12 cellular contexts compared by ENCODE assay signal in the genomic region with DNA sequence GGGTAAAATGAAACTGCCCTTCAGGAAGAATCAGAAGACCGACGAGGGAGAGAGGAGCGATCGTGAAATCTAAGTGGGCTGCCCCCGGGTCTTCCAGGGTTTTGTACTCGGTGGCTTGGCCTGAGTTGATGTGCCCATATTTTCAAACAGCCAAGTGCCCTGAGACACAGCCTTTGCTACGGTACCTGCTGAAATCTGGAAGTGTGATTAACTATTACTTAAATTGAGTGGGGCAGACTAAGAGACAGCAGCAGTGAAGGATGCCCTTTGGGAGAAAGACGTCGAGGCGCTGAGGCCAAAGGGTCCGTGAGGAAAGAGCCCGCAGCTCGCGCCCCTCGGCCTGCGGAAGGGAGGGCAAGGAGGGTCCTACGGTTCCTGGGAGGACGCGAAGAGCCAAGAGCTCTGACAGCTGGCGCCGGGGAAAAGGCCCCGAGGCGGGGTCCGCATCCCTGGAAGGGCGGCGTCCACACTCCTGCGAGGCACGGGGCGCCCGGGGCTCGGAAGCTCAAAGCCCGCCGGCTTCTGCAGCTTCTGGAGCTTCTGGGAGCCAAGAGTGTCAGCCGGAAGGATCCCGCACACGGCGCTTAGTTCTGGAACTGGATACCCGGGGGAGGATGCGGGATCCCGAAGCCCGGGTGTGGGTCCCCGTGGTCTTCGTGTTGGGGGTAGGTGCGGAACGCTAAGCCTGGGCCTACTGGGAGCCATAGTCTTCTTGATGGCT. TPM values are rescaled to one million over a fixed set of nuclear protein-coding genes. Genes with fewer than 3 reads are reported as not detected.
DNase-seq lines count a peak whose midpoint lies in the region; FAIRE-seq and TF ChIP-seq lines count a peak whose summit lies in the region.
"Had no signal": no experiment of that assay in that cellular context is flagged by ENCODE, and none has a peak within 500 bp of the region (broad histone marks: within the 10 kb centered on the region; RNA-seq: fewer than 3 reads in every experiment).

No MANE protein-coding gene starts in this region.

- POLR2A ChIA-PET in activated CD4-positive, alpha-beta memory T cell treated with anti-CD3 and anti-CD28 coated beads, Interleukin-2, amount 10 ng/mL, durations not matched to agents 7 days and 5 days (lab: Charles Lee) = no interaction called here
- POLR2A ChIA-PET in activated CD4-positive, alpha-beta memory T cell treated with anti-CD3 and anti-CD28 coated beads for 36 hours (lab: Charles Lee) = no interaction called here

- peak; percentile 21 for DNase-seq in activated CD4-positive, alpha-beta memory T cell treated with anti-CD3 and anti-CD28 coated beads, Interleukin-2, amount 10 ng/mL, durations not matched to agents 7 days and 5 days
- no peak for DNase-seq in activated CD4-positive, alpha-beta memory T cell treated with anti-CD3 and anti-CD28 coated beads for 36 hours
- DNase-seq in ascending aorta (ENCODE audit: low spot score in 2 of 2) (peak in 1 of 2 donors; percentile 68), kidney (peak; percentile 90), activated gamma-delta T cell (lab: John Stamatoyannopoulos, UW) (no peak), anterior cingulate cortex (lab: John Stamatoyannopoulos, UW) (no peak), DMS 273 (lab: John Stamatoyannopoulos, UW; ENCODE audit: unreplicated experiment) (no peak)
- DNase-seq: activated CD4-positive, alpha-beta T cell treated with anti-CD3 and anti-CD28 coated beads, Interleukin-2, amount 50 U/mL, for 4 hours had no signal

- H3K36me3 ChIP-seq in ascending aorta = no peaks in the 10 kb centered on the region
- no peaks in the 10 kb centered on the region for H3K36me3 ChIP-seq in kidney (ENCODE audit: control insufficient read depth in 1 of 2, insufficient read depth in 2 of 2, low read length in 2 of 2)
- no peaks in the 10 kb centered on the region for H3K36me3 ChIP-seq in stomach smooth muscle (ENCODE audit: control insufficient read depth in 2 of 2, insufficient read depth in 2 of 2, low read length in 2 of 2)

- no peaks in the 10 kb centered on the region for H3K36me3 Mint-ChIP-seq in activated CD4-positive, alpha-beta memory T cell treated with anti-CD3 and anti-CD28 coated beads, Interleukin-2, amount 10 ng/mL, durations not matched to agents 7 days and 5 days (ENCODE audit: low read depth)
- H3K36me3 Mint-ChIP-seq in activated CD4-positive, alpha-beta memory T cell treated with anti-CD3 and anti-CD28 coated beads for 36 hours = no peaks in the 10 kb centered on the region

- no peak for FAIRE-seq in kidney (lab: Jason Lieb, UNC)

- no peak overlapping the region for H3K27ac Mint-ChIP-seq in activated CD4-positive, alpha-beta memory T cell treated with anti-CD3 and anti-CD28 coated beads, Interleukin-2, amount 10 ng/mL, durations not matched to agents 7 days and 5 days
- H3K27ac Mint-ChIP-seq in activated CD4-positive, alpha-beta memory T cell treated with anti-CD3 and anti-CD28 coated beads for 36 hours = no peak overlapping the region
- H3K27ac Mint-ChIP-seq: stimulated activated naive CD8-positive, alpha-beta T cell treated with anti-CD3 and anti-CD28 coated beads, Interleukin-15, Interleukin-2, amounts not matched to agents 100 ng/mL and 50 ng/mL, for 24 hours had no signal

- peaks cover 32% of the 10 kb centered on the region for H3K27me3 Mint-ChIP-seq in activated CD4-positive, alpha-beta memory T cell treated with anti-CD3 and anti-CD28 coated beads, Interleukin-2, amount 10 ng/mL, durations not matched to agents 7 days and 5 days
- peaks cover 7% of the 10 kb centered on the region for H3K27me3 Mint-ChIP-seq in activated CD4-positive, alpha-beta memory T cell treated with anti-CD3 and anti-CD28 coated beads for 36 hours

- intact Hi-C loops in activated CD4-positive, alpha-beta memory T cell treated with anti-CD3 and anti-CD28 coated beads for 36 hours (cut with micrococcal nuclease) = loop anchor here (10.0 kb wide), 1 partner anchor 180 kb away; no protein-coding TSS in a partner anchor
- intact Hi-C loops in ascending aorta (cut with DNase I) = no loop called here
- intact Hi-C loops in kidney (cut with DNase I) = no loop called here

- H3K4me3 Mint-ChIP-seq in activated CD4-positive, alpha-beta memory T cell treated with anti-CD3 and anti-CD28 coated beads, Interleukin-2, amount 10 ng/mL, durations not matched to agents 7 days and 5 days = no peak overlapping the region
- no peak overlapping the region for H3K4me3 Mint-ChIP-seq in activated CD4-positive, alpha-beta memory T cell treated with anti-CD3 and anti-CD28 coated beads for 36 hours
- H3K4me3 Mint-ChIP-seq: stimulated activated naive CD8-positive, alpha-beta T cell treated with anti-CD3 and anti-CD28 coated beads, Interleukin-15, Interleukin-2, amounts not matched to agents 100 ng/mL and 50 ng/mL, for 24 hours had no signal

- H3K4me1 Mint-ChIP-seq in activated CD4-positive, alpha-beta memory T cell treated with anti-CD3 and anti-CD28 coated beads, Interleukin-2, amount 10 ng/mL, durations not matched to agents 7 days and 5 days = peaks cover 2% of the 10 kb centered on the region
- peaks cover 2% of the 10 kb centered on the region for H3K4me1 Mint-ChIP-seq in activated CD4-positive, alpha-beta memory T cell treated with anti-CD3 and anti-CD28 coated beads for 36 hours (ENCODE audit: low read depth)

- peaks cover 4 to 13% of the 10 kb centered on the region in 2 donors for H3K4me1 ChIP-seq in ascending aorta
- H3K4me1 ChIP-seq in kidney (ENCODE audit: control insufficient read depth in 1 of 2, insufficient read depth in 1 of 2, low read depth in 1 of 2, low read length in 2 of 2) = peaks cover 2 to 4% of the 10 kb centered on the region in 2 donors
- H3K4me1 ChIP-seq in stomach smooth muscle (ENCODE audit: control insufficient read depth, insufficient read depth, low read length) = peaks cover 19% of the 10 kb centered on the region

- H3K27ac ChIP-seq in ascending aorta (peak overlapping the region; percentile 1 to 38), kidney (ENCODE audit: low read depth in 2 of 2, low read length in 2 of 2) (no peak overlapping the region), stomach smooth muscle (ENCODE audit: low read length) (peak overlapping the region; percentile 67)

- H3K27me3 ChIP-seq in ascending aorta (no peaks in the 10 kb centered on the region), stomach smooth muscle (ENCODE audit: control insufficient read depth in 1 of 2, insufficient read depth in 2 of 2, low read length in 2 of 2) (peaks cover 0 to 8% of the 10 kb centered on the region in 2 donors)

- CTCF ChIA-PET in activated CD4-positive, alpha-beta memory T cell treated with anti-CD3 and anti-CD28 coated beads, Interleukin-2, amount 10 ng/mL, durations not matched to agents 7 days and 5 days (lab: Charles Lee) = interaction anchor here (1.0 kb wide), 1 partner anchor 16 kb away, joined by 3 read pairs; no protein-coding TSS in a partner anchor
- CTCF ChIA-PET in activated CD4-positive, alpha-beta memory T cell treated with anti-CD3 and anti-CD28 coated beads for 36 hours (lab: Charles Lee) = interaction anchor here (1.1 kb wide), 1 partner anchor 16 kb away, joined by 4 read pairs; no protein-coding TSS in a partner anchor

- no peak for TF ChIP-seq CTCF in ascending aorta (IDR thresholded peaks at IDR 0.05)
- no peak for TF ChIP-seq CTCF in kidney (IDR thresholded peaks at IDR 0.05; ENCODE audit: borderline replicate concordance, extremely low read depth, insufficient read depth)

- H3K4me3 ChIP-seq in ascending aorta (no peak overlapping the region), kidney (ENCODE audit: low read length in 2 of 2) (no peak overlapping the region), stomach smooth muscle (ENCODE audit: low read length in 2 of 2) (peak overlapping the region in 1 of 2 donors; percentile 29)

- H3K9ac ChIP-seq in kidney (ENCODE audit: low read length in 2 of 2) (no peak overlapping the region), stomach smooth muscle (ENCODE audit: low read length in 2 of 2) (peak overlapping the region in 1 of 2 donors; percentile 6)

- no peaks in the 10 kb centered on the region for H3K9me3 ChIP-seq in ascending aorta
- H3K9me3 ChIP-seq in kidney (ENCODE audit: control insufficient read depth in 1 of 2, low read length in 2 of 2) = no peaks in the 10 kb centered on the region
- no peaks in the 10 kb centered on the region for H3K9me3 ChIP-seq in stomach smooth muscle (ENCODE audit: control insufficient read depth in 2 of 2, low read length in 2 of 2)

- no peaks in the 10 kb centered on the region for H3K9me3 Mint-ChIP-seq in activated CD4-positive, alpha-beta memory T cell treated with anti-CD3 and anti-CD28 coated beads, Interleukin-2, amount 10 ng/mL, durations not matched to agents 7 days and 5 days
- no peaks in the 10 kb centered on the region for H3K9me3 Mint-ChIP-seq in activated CD4-positive, alpha-beta memory T cell treated with anti-CD3 and anti-CD28 coated beads for 36 hours
- H3K9me3 Mint-ChIP-seq: stimulated activated naive CD8-positive, alpha-beta T cell treated with anti-CD3 and anti-CD28 coated beads, Interleukin-15, Interleukin-2, amounts not matched to agents 100 ng/mL and 50 ng/mL, for 24 hours had no signal

RNA-seq across cellular contexts. Expression of gene RNU1-4, which starts 15.4 kb away (rescaled TPM):
- total RNA-seq in activated CD4-positive, alpha-beta memory T cell treated with anti-CD3 and anti-CD28 coated beads, Interleukin-2, amount 10 ng/mL, durations not matched to agents 7 days and 5 days = 1,000 to 10,000 TPM; 1,570 to 1,691 TPM
- 1,000 to 10,000 TPM; 1,390 to 1,409 TPM for total RNA-seq in activated CD4-positive, alpha-beta memory T cell treated with anti-CD3 and anti-CD28 coated beads for 36 hours
- total RNA-seq in ascending aorta (under 0.01 TPM), kidney (8,605 TPM)
- polyA plus RNA-seq in kidney (ENCODE audit: insufficient read depth, low read depth, low replicate concordance) = 26.8 TPM
- total RNA-seq: HT1080 had no signal
- polyA plus RNA-seq: neural cell had no signal

RNA-seq across cellular contexts. Expression of gene RNU1-3, which starts 58.1 kb away (rescaled TPM):
- total RNA-seq in activated CD4-positive, alpha-beta memory T cell treated with anti-CD3 and anti-CD28 coated beads, Interleukin-2, amount 10 ng/mL, durations not matched to agents 7 days and 5 days = 1,000 to 10,000 TPM; 1,570 to 1,691 TPM
- total RNA-seq in activated CD4-positive, alpha-beta memory T cell treated with anti-CD3 and anti-CD28 coated beads for 36 hours = 1,000 to 10,000 TPM; 1,390 to 1,409 TPM
- total RNA-seq in ascending aorta = under 0.01 TPM
- 8,605 TPM for total RNA-seq in kidney
- 26.8 TPM for polyA plus RNA-seq in kidney (ENCODE audit: insufficient read depth, low read depth, low replicate concordance)
- total RNA-seq: HT1080 had no signal
- polyA plus RNA-seq: neural cell had no signal

Comparison
In these comparisons a context has a peak if more than half of its experiments do, and no peak if none do; other contexts are left out.
1. DNase-seq: peak in activated CD4-positive, alpha-beta memory T cell treated with anti-CD3 and anti-CD28 coated beads, Interleukin-2, amount 10 ng/mL, durations not matched to agents 7 days and 5 days (single experiment) and kidney (single experiment); none in activated CD4-positive, alpha-beta memory T cell treated with anti-CD3 and anti-CD28 coated beads for 36 hours (single experiment), activated gamma-delta T cell (single experiment), anterior cingulate cortex (0 of 58) and DMS 273 (single experiment).
2. H3K27ac ChIP-seq: peak in ascending aorta (2 of 2) and stomach smooth muscle (single experiment); none in kidney (0 of 2).
3. RNA of gene RNU1-4, which starts 15.4 kb away (total RNA-seq): 8,605 TPM in kidney (single experiment), 1,570 to 1,691 TPM in activated CD4-positive, alpha-beta memory T cell treated with anti-CD3 and anti-CD28 coated beads, Interleukin-2, amount 10 ng/mL, durations not matched to agents 7 days and 5 days and 1,390 to 1,409 TPM in activated CD4-positive, alpha-beta memory T cell treated with anti-CD3 and anti-CD28 coated beads for 36 hours; under 0.01 TPM in ascending aorta (single experiment); every median in the first group is over 1,000 times any median in the second.
4. RNA of gene RNU1-3, which starts 58.1 kb away (total RNA-seq): 8,605 TPM in kidney (single experiment), 1,570 to 1,691 TPM in activated CD4-positive, alpha-beta memory T cell treated with anti-CD3 and anti-CD28 coated beads, Interleukin-2, amount 10 ng/mL, durations not matched to agents 7 days and 5 days and 1,390 to 1,409 TPM in activated CD4-positive, alpha-beta memory T cell treated with anti-CD3 and anti-CD28 coated beads for 36 hours; under 0.01 TPM in ascending aorta (single experiment); every median in the first group is over 1,000 times any median in the second.